8 cellular contexts compared by ENCODE assay signal in genomic region chr18:70205421-70206397, GRCh38. TPM values are rescaled to one million over a fixed set of nuclear protein-coding genes. Genes with fewer than 3 reads are reported as not detected.
A peak's percentile ranks its signal among the peaks of the same experiment; 100 is the strongest.
DNase-seq lines count a peak whose midpoint lies in the region; ATAC-seq, FAIRE-seq and TF ChIP-seq lines count a peak whose summit lies in the region.

Gene RTTN (minus strand): TSS chr18:70205687. CDS start chr18:70205658, 29 bp downstream.

- DNase-seq in DMS53 treated with DMSO at 0.1 percent for 48 hours (lab: John Stamatoyannopoulos, UW; ENCODE audit: unreplicated experiment) (peak; percentile 99), RCC 7860 (ENCODE audit: low spot score) (peak; percentile 84), esophagus muscularis mucosa (ENCODE audit: extremely low spot score) (peak; percentile 96), myocyte (ENCODE audit: low read depth) (peak; percentile 95)
- DNase-seq in activated T-cell treated with anti-CD3 and anti-CD28 coated beads, Interleukin-2, amount 50 U/mL, for 72 hours: peak; percentile 91
- peak; percentile 82 to 84 for DNase-seq in stimulated activated CD8-positive, alpha-beta memory T cell treated with anti-CD3 and anti-CD28 coated beads, Interleukin-7, amount 100 ng/mL, for 48 hours (ENCODE audit: extremely low read depth in 1 of 2, low read depth in 1 of 2)

- peaks cover 32% of the 10 kb centered on the region for H3K4me1 Mint-ChIP-seq in activated T-cell treated with anti-CD3 and anti-CD28 coated beads, Interleukin-2, amount 50 U/mL, for 72 hours (ENCODE audit: low read depth)

- H3K36me3 Mint-ChIP-seq in activated T-cell treated with anti-CD3 and anti-CD28 coated beads, Interleukin-2, amount 50 U/mL, for 72 hours (ENCODE audit: insufficient read depth in 2 of 2): peaks cover 0 to 9% of the 10 kb centered on the region in 2 donors

- intact Hi-C loops in esophagus muscularis mucosa (cut with DNase I): loop anchor here (2.0 kb wide), 1 partner anchor 83 kb away; the partner anchor contains the start of gene SOCS6

- no peak for FAIRE-seq in RCC 7860 (lab: Jason Lieb, UNC)

- H3K4me3 ChIP-seq in esophagus muscularis mucosa: peak within 1 kb of the TSS; percentile 66 to 89 (median 70)

- WGBS in esophagus muscularis mucosa: under 1% methylated on average over 28 of the region's 78 CpGs

- peak; percentile 96 for ATAC-seq in GM21786 (IDR thresholded peaks at IDR 0.05; ENCODE audit: unreplicated experiment)
- peak; percentile 93 to 94 for ATAC-seq in activated T-cell treated with anti-CD3 and anti-CD28 coated beads, Interleukin-2, amount 50 U/mL, for 72 hours (replicated peaks in 1 of 2)

- TF ChIP-seq EP300 in esophagus muscularis mucosa (IDR thresholded peaks at IDR 0.05): no peak

- no peaks in the 10 kb centered on the region for H3K9me3 Mint-ChIP-seq in activated T-cell treated with anti-CD3 and anti-CD28 coated beads, Interleukin-2, amount 50 U/mL, for 72 hours

- H3K27ac Mint-ChIP-seq in activated T-cell treated with anti-CD3 and anti-CD28 coated beads, Interleukin-2, amount 50 U/mL, for 72 hours: peak within 1 kb of the TSS; percentile 98

- H3K27me3 ChIP-seq in esophagus muscularis mucosa: no peaks in the 10 kb centered on the region

- H3K27ac ChIP-seq in KOPT-K1 (ENCODE audit: low read depth, low read length, poor library complexity, severe bottlenecking) (peak within 1 kb of the TSS; percentile 87), esophagus muscularis mucosa (replicated peaks in 1 of 4) (peak within 1 kb of the TSS; percentile 90 to 93 (median 92))

- no peak for TF ChIP-seq POLR2A in esophagus muscularis mucosa (IDR thresholded peaks at IDR 0.05; ENCODE audit: low read depth)

- peaks cover 31% of the 10 kb centered on the region for H3K36me3 ChIP-seq in KOPT-K1 (ENCODE audit: insufficient read depth, low read length)
- H3K36me3 ChIP-seq in esophagus muscularis mucosa: peaks cover 0 to 20% (median 4%) of the 10 kb centered on the region in 4 donors

- peaks cover 7 to 22% (median 17%) of the 10 kb centered on the region in 4 donors for H3K4me1 ChIP-seq in esophagus muscularis mucosa

- H3K27me3 Mint-ChIP-seq in activated T-cell treated with anti-CD3 and anti-CD28 coated beads, Interleukin-2, amount 50 U/mL, for 72 hours (ENCODE audit: low read depth): peaks cover 11% of the 10 kb centered on the region

- H3K9me3 ChIP-seq in KOPT-K1 (ENCODE audit: insufficient read depth, low read length, poor library complexity, severe bottlenecking): no peaks in the 10 kb centered on the region
- no peaks in the 10 kb centered on the region for H3K9me3 ChIP-seq in esophagus muscularis mucosa

- H3K4me3 Mint-ChIP-seq in activated T-cell treated with anti-CD3 and anti-CD28 coated beads, Interleukin-2, amount 50 U/mL, for 72 hours: peak within 1 kb of the TSS; percentile 86 to 99

- TF ChIP-seq CTCF in esophagus muscularis mucosa (IDR thresholded peaks at IDR 0.05): no peak

RNA-seq across cellular contexts. Expression of gene RTTN, which starts in this region (rescaled TPM):
- 10 to 100 TPM; 27.6 to 31.4 TPM for total RNA-seq in activated T-cell treated with anti-CD3 and anti-CD28 coated beads, Interleukin-2, amount 50 U/mL, for 72 hours
- total RNA-seq in esophagus muscularis mucosa (10 to 100 TPM in 1 of 4 donors, 1 to 10 TPM in 3; 6.7 to 18.7 (median 7.3) TPM), myocyte (9.4 and 16.2 TPM in 2 replicates)
- 4.4 TPM for polyA plus RNA-seq in myocyte (2012)

Comparison
In these comparisons a context has a peak if more than half of its experiments do, and no peak if none do; other contexts are left out.
1. Peak in every context shown above with its lines: DNase-seq, ATAC-seq, H3K4me3 ChIP-seq and H3K27ac ChIP-seq.